Comparison of ENCODE assay signal across 17 cellular contexts in genomic region chr7:148709019-148709418, GRCh38. TPM values are rescaled to one million over a fixed set of nuclear protein-coding genes. Genes with fewer than 3 reads are reported as not detected.
A peak's percentile ranks its signal among the peaks of the same experiment; 100 is the strongest.
DNase-seq lines count a peak whose midpoint lies in the region; ATAC-seq and TF ChIP-seq lines count a peak whose summit lies in the region.
"Had no signal": no experiment of that assay in that cellular context is flagged by ENCODE, and none has a peak within 500 bp of the region (broad histone marks: within the 10 kb centered on the region; RNA-seq: fewer than 3 reads in every experiment).

No MANE protein-coding gene starts in this region.

- H3K4me1 Mint-ChIP-seq in stimulated activated effector memory CD8-positive, alpha-beta T cell treated with anti-CD3 and anti-CD28 coated beads, Interleukin-12 subunit alpha, Interleukin-12 subunit beta, amount 100 ng/mL, for 72 hours, result peaks cover 62% of the 10 kb centered on the region

- no peak overlapping the region for H3K4me3 Mint-ChIP-seq in stimulated activated effector memory CD8-positive, alpha-beta T cell treated with anti-CD3 and anti-CD28 coated beads, Interleukin-12 subunit alpha, Interleukin-12 subunit beta, amount 100 ng/mL, for 72 hours
- H3K4me3 Mint-ChIP-seq: CD14-positive monocyte had no signal

- H3K9me3 Mint-ChIP-seq in stimulated activated effector memory CD8-positive, alpha-beta T cell treated with anti-CD3 and anti-CD28 coated beads, Interleukin-12 subunit alpha, Interleukin-12 subunit beta, amount 100 ng/mL, for 72 hours, result no peaks in the 10 kb centered on the region
- H3K9me3 Mint-ChIP-seq: CD14-positive monocyte; CD4-positive, alpha-beta memory T cell had no signal

- 88% methylated on average over 6 of the region's 6 CpGs for WGBS in smooth muscle cell (ENCODE audit: low lambda C conversion rate)

- H3K79me2 ChIP-seq in KMS-11 (ENCODE audit: insufficient read depth, low read depth), result peaks cover 100% of the 10 kb centered on the region
- peaks cover 100% of the 10 kb centered on the region for H3K79me2 ChIP-seq in smooth muscle cell (ENCODE audit: low read depth)

- H3K4me3 ChIP-seq in BLaER1 treated with 17β-estradiol and CSF1 and Interleukin-3, amounts not matched to agents 10 nM and 100 nM, result no peak overlapping the region
- peak overlapping the region; percentile 56 for H3K4me3 ChIP-seq in KMS-11 (IDR thresholded peaks at IDR 0.05; ENCODE audit: insufficient read depth, low read depth, low read length)
- peak overlapping the region; percentile 15 for H3K4me3 ChIP-seq in iPS-18a (ENCODE audit: low read length)
- no peak overlapping the region for H3K4me3 ChIP-seq in smooth muscle cell
- H3K4me3 ChIP-seq: A549, K562 had no signal

- no peak overlapping the region for H2AFZ ChIP-seq in KMS-11 (ENCODE audit: low read depth)
- H2AFZ ChIP-seq in smooth muscle cell (ENCODE audit: low read depth), result no peak overlapping the region

- peaks cover 10% of the 10 kb centered on the region for H3F3A ChIP-seq in smooth muscle cell (ENCODE audit: low read depth)

- no peak overlapping the region for H3K27ac Mint-ChIP-seq in stimulated activated effector memory CD8-positive, alpha-beta T cell treated with anti-CD3 and anti-CD28 coated beads, Interleukin-12 subunit alpha, Interleukin-12 subunit beta, amount 100 ng/mL, for 72 hours

- H3K36me3 Mint-ChIP-seq in stimulated activated effector memory CD8-positive, alpha-beta T cell treated with anti-CD3 and anti-CD28 coated beads, Interleukin-12 subunit alpha, Interleukin-12 subunit beta, amount 100 ng/mL, for 72 hours, result peaks cover 5% of the 10 kb centered on the region
- H3K36me3 Mint-ChIP-seq: CD14-positive monocyte had no signal

- TF ChIP-seq CTCF in KMS-11 (conservative IDR thresholded peaks at IDR 0.05; ENCODE audit: low read depth, low read length), result no peak
- no peak for TF ChIP-seq CTCF in smooth muscle cell (IDR thresholded peaks at IDR 0.05; ENCODE audit: borderline replicate concordance, insufficient read depth, poor library complexity, severe bottlenecking)

- no peak for ATAC-seq in stimulated activated effector memory CD8-positive, alpha-beta T cell treated with anti-CD3 and anti-CD28 coated beads, Interleukin-12 subunit alpha, Interleukin-12 subunit beta, amount 100 ng/mL, for 72 hours
- ATAC-seq: A549 had no signal

- H4K20me1 ChIP-seq in BLaER1 treated with 17β-estradiol and CSF1 and Interleukin-3, amounts not matched to agents 10 nM and 100 nM, result peaks cover 94 to 100% (median 99%) of the 10 kb centered on the region in 11 experiments
- H4K20me1 ChIP-seq in KMS-11 (ENCODE audit: insufficient read depth) (peaks cover 69% of the 10 kb centered on the region), smooth muscle cell (ENCODE audit: low read depth) (peaks cover 100% of the 10 kb centered on the region)

- H3K4me2 ChIP-seq in BLaER1 treated with 17β-estradiol and CSF1 and Interleukin-3, amounts not matched to agents 10 nM and 100 nM, result peak overlapping the region in 6 of 11 experiments; percentile 57 to 70 (median 62); a peak in 6 of 22 replicates
- H3K4me2 ChIP-seq in KMS-11, result peak overlapping the region; percentile 82
- H3K4me2 ChIP-seq in smooth muscle cell, result peak overlapping the region; percentile 55
- H3K4me2 ChIP-seq: A549 had no signal

- H3K27ac ChIP-seq in BLaER1 treated with 17β-estradiol and CSF1 and Interleukin-3, amounts not matched to agents 10 nM and 100 nM, result no peak overlapping the region
- peak overlapping the region; percentile 65 for H3K27ac ChIP-seq in KMS-11
- H3K27ac ChIP-seq in iPS-18a (ENCODE audit: low read length), result no peak overlapping the region
- peak overlapping the region; percentile 30 for H3K27ac ChIP-seq in smooth muscle cell (ENCODE audit: low read depth)
- H3K27ac ChIP-seq: 22Rv1, A549 had no signal

- no peaks in the 10 kb centered on the region for H3K27me3 ChIP-seq in BLaER1 treated with 17β-estradiol and CSF1 and Interleukin-3, amounts not matched to agents 10 nM and 100 nM
- H3K27me3 ChIP-seq in KMS-11 (ENCODE audit: insufficient read depth, low read depth), result no peaks in the 10 kb centered on the region
- H3K27me3 ChIP-seq in iPS-18a (ENCODE audit: control insufficient read depth, insufficient read depth, low read length), result no peaks in the 10 kb centered on the region
- no peaks in the 10 kb centered on the region for H3K27me3 ChIP-seq in smooth muscle cell (ENCODE audit: low read depth)

- no peak for DNase-seq in smooth muscle cell (lab: John Stamatoyannopoulos, UW; ENCODE audit: unreplicated experiment)
- no peak for DNase-seq in DMS 273 treated with DMSO at 0.1 percent for 48 hours (lab: John Stamatoyannopoulos, UW)
- DNase-seq in KG1 (lab: John Stamatoyannopoulos, UW), result no peak
- DNase-seq in stimulated activated effector memory CD8-positive, alpha-beta T cell treated with anti-CD3 and anti-CD28 coated beads, Interleukin-12 subunit alpha, Interleukin-12 subunit beta, amount 100 ng/mL, for 72 hours (ENCODE audit: low spot score in 2 of 2), result no peak
- DNase-seq: AML-193; CD4-positive, alpha-beta memory T cell; DMS79 treated with DMSO at 0.1 percent for 48 hours; GF-D8; HCEC 1CT; IMR-90 had no signal

- no peaks in the 10 kb centered on the region; a peak in 1 of 22 replicates for H3K9me3 ChIP-seq in BLaER1 treated with 17β-estradiol and CSF1 and Interleukin-3, amounts not matched to agents 10 nM and 100 nM (replicated peaks in 1 of 11)
- H3K9me3 ChIP-seq in iPS-18a (ENCODE audit: control insufficient read depth, low read depth, low read length), result no peaks in the 10 kb centered on the region
- no peaks in the 10 kb centered on the region for H3K9me3 ChIP-seq in smooth muscle cell (replicated peaks; ENCODE audit: low read depth)
- H3K9me3 ChIP-seq: A549 had no signal

- H3K9ac ChIP-seq in BLaER1 treated with 17β-estradiol and CSF1 and Interleukin-3, amounts not matched to agents 10 nM and 100 nM, result no peak overlapping the region
- peak overlapping the region; percentile 18; the same call in 1 of the 2 replicates for H3K9ac ChIP-seq in KMS-11
- H3K9ac ChIP-seq in iPS-18a (ENCODE audit: low read length), result no peak overlapping the region
- no peak overlapping the region for H3K9ac ChIP-seq in smooth muscle cell (ENCODE audit: low read depth)

- peaks cover 35 to 73% (median 64%) of the 10 kb centered on the region in 10 experiments for H3K4me1 ChIP-seq in BLaER1 treated with 17β-estradiol and CSF1 and Interleukin-3, amounts not matched to agents 10 nM and 100 nM
- peaks cover 99% of the 10 kb centered on the region for H3K4me1 ChIP-seq in KMS-11 (ENCODE audit: low read depth, poor library complexity, severe bottlenecking)
- H3K4me1 ChIP-seq in iPS-18a (ENCODE audit: control insufficient read depth, low read depth, low read length), result peaks cover 41% of the 10 kb centered on the region
- H3K4me1 ChIP-seq in smooth muscle cell (ENCODE audit: low read depth), result peaks cover 24% of the 10 kb centered on the region

- peaks cover 0 to 29% (median 4%) of the 10 kb centered on the region in 11 experiments; a peak in 8 of 22 replicates for H3K36me3 ChIP-seq in BLaER1 treated with 17β-estradiol and CSF1 and Interleukin-3, amounts not matched to agents 10 nM and 100 nM
- H3K36me3 ChIP-seq in KMS-11 (ENCODE audit: insufficient read depth), result no peaks in the 10 kb centered on the region
- no peaks in the 10 kb centered on the region for H3K36me3 ChIP-seq in iPS-18a (ENCODE audit: control insufficient read depth, low read depth, low read length)
- H3K36me3 ChIP-seq in smooth muscle cell (ENCODE audit: low read depth), result no peaks in the 10 kb centered on the region

RNA-seq across cellular contexts. Expression of gene CUL1, which starts 10.3 kb away (rescaled TPM):
- 44.8 and 58.1 TPM in 2 replicates for total RNA-seq in smooth muscle cell
- 34.3 and 38.2 TPM in 2 replicates for polyA plus RNA-seq in smooth muscle cell

Comparison
In these comparisons a context has a peak if more than half of its experiments do, and no peak if none do; other contexts are left out.
1. H3K27ac ChIP-seq: peak in KMS-11 (single experiment) and smooth muscle cell (single experiment); none in BLaER1 treated with 17β-estradiol and CSF1 and Interleukin-3, amounts not matched to agents 10 nM and 100 nM (0 of 11) and iPS-18a (single experiment).
2. H3K4me3 ChIP-seq: peak in KMS-11 (single experiment) and iPS-18a (single experiment); none in BLaER1 treated with 17β-estradiol and CSF1 and Interleukin-3, amounts not matched to agents 10 nM and 100 nM (0 of 10) and smooth muscle cell (single experiment).
3. Peak in every context shown above with its lines, with median percentiles within 50 percentile points of each other: H3K4me2 ChIP-seq.